In the genomic region with DNA sequence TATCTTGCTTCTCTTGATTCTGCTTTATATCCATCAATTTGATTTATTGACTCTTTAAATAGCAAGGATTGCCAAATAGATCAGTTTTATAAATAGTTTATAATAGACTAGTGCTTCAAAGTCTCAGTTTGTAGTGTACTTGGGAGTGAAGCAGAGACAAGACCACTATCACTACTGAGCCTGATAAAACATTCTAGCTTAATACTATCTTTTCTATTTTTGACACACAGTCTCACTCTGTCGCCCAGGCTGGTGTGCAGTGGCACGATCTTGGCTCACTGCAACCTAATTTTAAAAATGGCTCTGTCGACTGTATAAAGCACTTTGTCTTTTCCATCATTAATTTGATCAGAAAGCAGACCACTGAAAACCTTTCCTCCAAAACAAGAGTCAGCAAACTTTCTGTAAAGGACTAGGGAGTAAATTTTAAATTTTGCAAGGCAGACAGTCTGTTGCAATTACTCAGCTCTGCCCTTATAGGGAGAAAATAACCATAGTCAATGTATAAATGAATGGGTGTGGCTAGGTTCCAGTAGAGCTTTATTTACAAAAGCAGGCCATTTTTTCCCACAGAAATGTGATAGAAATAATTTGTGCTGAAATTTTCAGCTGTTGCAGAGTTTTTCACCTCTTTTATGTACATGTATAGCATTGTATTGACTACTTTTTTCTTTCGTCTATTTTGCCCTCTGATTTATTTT, we compare ENCODE assay signal across 11 cellular contexts. TPM values are rescaled to one million over a fixed set of nuclear protein-coding genes. Genes with fewer than 3 reads are reported as not detected.
DNase-seq lines count a peak whose midpoint lies in the region; ATAC-seq lines count a peak whose summit lies in the region.
"Had no signal": no experiment of that assay in that cellular context is flagged by ENCODE, and none has a peak within 500 bp of the region (broad histone marks: within the 10 kb centered on the region; RNA-seq: fewer than 3 reads in every experiment).

No MANE protein-coding gene starts in this region.

- H3K9me3 Mint-ChIP-seq in activated CD4-positive, alpha-beta memory T cell treated with anti-CD3 and anti-CD28 coated beads, Interleukin-2, amount 10 ng/mL, durations not matched to agents 7 days and 5 days: no peaks in the 10 kb centered on the region
- H3K9me3 Mint-ChIP-seq: neural crest cell had no signal

- no peak overlapping the region for H3K4me3 Mint-ChIP-seq in activated CD4-positive, alpha-beta memory T cell treated with anti-CD3 and anti-CD28 coated beads, Interleukin-2, amount 10 ng/mL, durations not matched to agents 7 days and 5 days
- H3K4me3 Mint-ChIP-seq: neural crest cell had no signal

- H3K9me3 ChIP-seq in GM23248 (ENCODE audit: low read depth) (no peaks in the 10 kb centered on the region), MG63 (no peaks in the 10 kb centered on the region)
- H3K9me3 ChIP-seq: thyroid gland had no signal

- peaks cover 31% of the 10 kb centered on the region for H3K36me3 Mint-ChIP-seq in activated CD4-positive, alpha-beta memory T cell treated with anti-CD3 and anti-CD28 coated beads, Interleukin-2, amount 10 ng/mL, durations not matched to agents 7 days and 5 days (ENCODE audit: low read depth)

- 39 to 50% methylated on average over 4 of the region's 4 CpGs for WGBS in GM23248 (ENCODE audit: low coverage in 1 of 2, low lambda C conversion rate in 2 of 2, missing lambda C conversion rate in 2 of 2), 2 experiments

- intact Hi-C loops in left ventricle myocardium superior (cut with micrococcal nuclease): no loop called here

- no peaks in the 10 kb centered on the region for H3K27me3 ChIP-seq in GM23248 (replicated peaks; ENCODE audit: insufficient read depth)
- H3K27me3 ChIP-seq in MG63: no peaks in the 10 kb centered on the region
- H3K27me3 ChIP-seq: thyroid gland had no signal

- no peak overlapping the region for H3K4me3 ChIP-seq in GM23248
- H3K4me3 ChIP-seq in MG63: no peak overlapping the region
- H3K4me3 ChIP-seq: thyroid gland had no signal

- peaks cover 100% of the 10 kb centered on the region for H3K79me2 ChIP-seq in GM23248 (ENCODE audit: insufficient read depth)

- POLR2A ChIA-PET in activated CD4-positive, alpha-beta memory T cell treated with anti-CD3 and anti-CD28 coated beads, Interleukin-2, amount 10 ng/mL, durations not matched to agents 7 days and 5 days (lab: Charles Lee): interaction anchor here (2.4 to 2.5 kb wide), 2 partner anchors 8 to 67 kb away, joined by 21 to 26 read pairs; partner anchors contain the start of genes AMD1 and CDK19

- peaks cover 52% of the 10 kb centered on the region for H3K4me1 ChIP-seq in GM23248 (ENCODE audit: insufficient read depth)

- no peaks in the 10 kb centered on the region for H3K27me3 Mint-ChIP-seq in activated CD4-positive, alpha-beta memory T cell treated with anti-CD3 and anti-CD28 coated beads, Interleukin-2, amount 10 ng/mL, durations not matched to agents 7 days and 5 days

- H3F3A ChIP-seq in GM23248 (ENCODE audit: insufficient read depth): peaks cover 35% of the 10 kb centered on the region

- peaks cover 88% of the 10 kb centered on the region for H3K4me1 Mint-ChIP-seq in activated CD4-positive, alpha-beta memory T cell treated with anti-CD3 and anti-CD28 coated beads, Interleukin-2, amount 10 ng/mL, durations not matched to agents 7 days and 5 days

- CTCF ChIA-PET in activated CD4-positive, alpha-beta memory T cell treated with anti-CD3 and anti-CD28 coated beads, Interleukin-2, amount 10 ng/mL, durations not matched to agents 7 days and 5 days (lab: Charles Lee): interaction anchor here (0.7 to 2.2 kb wide), 5 partner anchors 8 to 199 kb away, joined by 3 to 10 read pairs (median 3); partner anchors contain the start of gene CDK19

- peak overlapping the region; percentile 45 for H3K27ac Mint-ChIP-seq in activated CD4-positive, alpha-beta memory T cell treated with anti-CD3 and anti-CD28 coated beads, Interleukin-2, amount 10 ng/mL, durations not matched to agents 7 days and 5 days

- H3K27ac ChIP-seq in GM23248: no peak overlapping the region; the same call in 1 of the 2 replicates
- H3K27ac ChIP-seq: thyroid gland had no signal

- DNase-seq in AML-193 (lab: John Stamatoyannopoulos, UW) (peak; percentile 30 to 50), GM23248 (peak; percentile 66), left ventricle myocardium superior (no peak), MG63 (no peak), GM03348 (ENCODE audit: low spot score) (no peak)
- DNase-seq in activated CD4-positive, alpha-beta memory T cell treated with anti-CD3 and anti-CD28 coated beads, Interleukin-2, amount 10 ng/mL, durations not matched to agents 7 days and 5 days: no peak
- no peak for DNase-seq in stimulated activated CD4-positive, alpha-beta T cell treated with anti-CD3 and anti-CD28 coated beads, Interleukin-1b, Interleukin-23, amount 100 ng/mL, for 48 hours
- DNase-seq: NCI-H510A, thyroid gland had no signal

- peak overlapping the region; percentile 34 for H3K4me2 ChIP-seq in GM23248 (ENCODE audit: unreplicated experiment)

- H3K36me3 ChIP-seq in GM23248 (ENCODE audit: low read depth): no peaks in the 10 kb centered on the region
- H3K36me3 ChIP-seq in MG63: peaks cover 53% of the 10 kb centered on the region
- H3K36me3 ChIP-seq: thyroid gland had no signal

- in situ Hi-C loops in GM23248 (cut with MboI): no loop called here

- ATAC-seq in left ventricle myocardium superior: peak; percentile 90
- ATAC-seq in GM18873 (IDR thresholded peaks at IDR 0.05; ENCODE audit: low FRiP score, unreplicated experiment): no peak

- peaks cover 20% of the 10 kb centered on the region; the same call in 1 of the 2 replicates for H4K20me1 ChIP-seq in GM23248 (ENCODE audit: insufficient read depth)

- H3K9me2 ChIP-seq in GM23248 (ENCODE audit: insufficient read depth): no peaks in the 10 kb centered on the region

- peak overlapping the region; percentile 13; the same call in 1 of the 2 replicates for H3K9ac ChIP-seq in GM23248

- no peak overlapping the region for H2AFZ ChIP-seq in GM23248

RNA-seq across cellular contexts. Expression of gene AMD1, which starts 7.5 kb away (rescaled TPM):
- 57.9 and 63.8 TPM in 2 replicates for total RNA-seq in GM23248 (2014; rRNA removed; shearing (Covaris generic))
- polyA plus RNA-seq in GM23248 (2016; fragmentation: Nextera tagmentation; extraction: Ambion mirVana): 36.7 and 39.9 TPM in 2 replicates
- 10 to 100 TPM; 71.0 to 73.2 TPM for total RNA-seq in activated CD4-positive, alpha-beta memory T cell treated with anti-CD3 and anti-CD28 coated beads, Interleukin-2, amount 10 ng/mL, durations not matched to agents 7 days and 5 days
- total RNA-seq in left ventricle myocardium superior: 89.3 TPM
- 46.5 and 50.5 TPM in 2 replicates for total RNA-seq in MG63 (2014; rRNA removed; shearing (Covaris generic); ENCODE audit: low replicate concordance)

Comparison
In these comparisons a context has a peak if more than half of its experiments do, and no peak if none do; other contexts are left out.
1. DNase-seq: peak in AML-193 (2 of 2) and GM23248 (single experiment); none in activated CD4-positive, alpha-beta memory T cell treated with anti-CD3 and anti-CD28 coated beads, Interleukin-2, amount 10 ng/mL, durations not matched to agents 7 days and 5 days (single experiment), left ventricle myocardium superior (single experiment), stimulated activated CD4-positive, alpha-beta T cell treated with anti-CD3 and anti-CD28 coated beads, Interleukin-1b, Interleukin-23, amount 100 ng/mL, for 48 hours (single experiment), MG63 (single experiment) and GM03348 (single experiment).